In genomic region chr3:153289334-153289808, GRCh38 we compare ENCODE assay signal across 11 cellular contexts.
DNase-seq lines count a peak whose midpoint lies in the region; ATAC-seq and TF ChIP-seq lines count a peak whose summit lies in the region.
"Had no signal": no experiment of that assay in that cellular context is flagged by ENCODE, and none has a peak within 500 bp of the region (broad histone marks: within the 10 kb centered on the region; RNA-seq: fewer than 3 reads in every experiment).

No MANE protein-coding gene starts in this region.

- H3K27me3 Mint-ChIP-seq in activated naive CD4-positive, alpha-beta T cell treated with anti-CD3 and anti-CD28 coated beads, Interleukin-2, amount 50 U/mL, for 24 hours = no peaks in the 10 kb centered on the region
- H3K27me3 Mint-ChIP-seq: activated naive CD8-positive, alpha-beta T cell treated with anti-CD3 and anti-CD28 coated beads for 36 hours had no signal

- no peaks in the 10 kb centered on the region for H3K9me3 Mint-ChIP-seq in activated naive CD4-positive, alpha-beta T cell treated with anti-CD3 and anti-CD28 coated beads, Interleukin-2, amount 50 U/mL, for 24 hours
- H3K9me3 Mint-ChIP-seq: activated naive CD8-positive, alpha-beta T cell treated with anti-CD3 and anti-CD28 coated beads for 36 hours had no signal

- ATAC-seq in GM21737 (IDR thresholded peaks at IDR 0.05; ENCODE audit: unreplicated experiment) (no peak), HG02884 (IDR thresholded peaks at IDR 0.05; ENCODE audit: unreplicated experiment) (no peak)

- no peak overlapping the region for H3K4me3 ChIP-seq in foreskin fibroblast (ENCODE audit: low read depth in 1 of 2, low read length in 2 of 2)
- H3K4me3 ChIP-seq: esophagus squamous epithelium had no signal

- H3K36me3 Mint-ChIP-seq in activated naive CD4-positive, alpha-beta T cell treated with anti-CD3 and anti-CD28 coated beads, Interleukin-2, amount 50 U/mL, for 24 hours = no peaks in the 10 kb centered on the region
- H3K36me3 Mint-ChIP-seq: activated naive CD8-positive, alpha-beta T cell treated with anti-CD3 and anti-CD28 coated beads for 36 hours had no signal

- DNase-seq in activated naive CD4-positive, alpha-beta T cell (lab: John Stamatoyannopoulos, UW) = no peak
- DNase-seq in SIG-M5 (lab: John Stamatoyannopoulos, UW) = peak; percentile 52
- peak; percentile 32 to 54 for DNase-seq in foreskin fibroblast
- peak; percentile 52 for DNase-seq in superior temporal gyrus (ENCODE audit: extremely low spot score)
- DNase-seq in LoVo (ENCODE audit: low spot score) = no peak
- DNase-seq: activated naive CD8-positive, alpha-beta T cell treated with anti-CD3 and anti-CD28 coated beads for 36 hours; esophagus squamous epithelium; T1000 had no signal

- peak overlapping the region; percentile 63 for H3K27ac Mint-ChIP-seq in activated naive CD4-positive, alpha-beta T cell treated with anti-CD3 and anti-CD28 coated beads, Interleukin-2, amount 50 U/mL, for 24 hours
- H3K27ac Mint-ChIP-seq: activated naive CD8-positive, alpha-beta T cell treated with anti-CD3 and anti-CD28 coated beads for 36 hours had no signal

- TF ChIP-seq CTCF in foreskin fibroblast (IDR thresholded peaks at IDR 0.05; ENCODE audit: low read depth, low read length) = no peak

- H3K4me1 Mint-ChIP-seq in activated naive CD4-positive, alpha-beta T cell treated with anti-CD3 and anti-CD28 coated beads, Interleukin-2, amount 50 U/mL, for 24 hours = peaks cover 66% of the 10 kb centered on the region

- peak overlapping the region; percentile 51 for H3K4me3 Mint-ChIP-seq in activated naive CD4-positive, alpha-beta T cell treated with anti-CD3 and anti-CD28 coated beads, Interleukin-2, amount 50 U/mL, for 24 hours
- H3K4me3 Mint-ChIP-seq: activated naive CD8-positive, alpha-beta T cell treated with anti-CD3 and anti-CD28 coated beads for 36 hours had no signal

Comparison
In these comparisons a context has a peak if more than half of its experiments do, and no peak if none do; other contexts are left out.
1. DNase-seq: peak in SIG-M5 (single experiment), foreskin fibroblast (2 of 2) and superior temporal gyrus (single experiment); none in activated naive CD4-positive, alpha-beta T cell (0 of 4) and LoVo (single experiment).